25 cellular contexts compared by ENCODE assay signal in genomic region chr13:23949200-23949599, GRCh38. TPM values are rescaled to one million over a fixed set of nuclear protein-coding genes. Genes with fewer than 3 reads are reported as not detected.
"Had no signal": no experiment of that assay in that cellular context is flagged by ENCODE, and none has a peak within 500 bp of the region (broad histone marks: within the 10 kb centered on the region; RNA-seq: fewer than 3 reads in every experiment).

No MANE protein-coding gene starts in this region.

- H3K36me3 ChIP-seq: MG63 had no signal

- H3K27me3 ChIP-seq: MG63 had no signal

- H3K4me3 ChIP-seq: MG63 had no signal

- H3K27ac ChIP-seq: KMS-11, VCaP had no signal

- H3K9me3 ChIP-seq: MG63, SK-N-SH had no signal

- ATAC-seq: activated T-cell treated with anti-CD3 and anti-CD28 coated beads, Interleukin-2, amount 50 U/mL, for 4 hours had no signal

- DNase-seq: activated CD4-positive, alpha-beta memory T cell treated with anti-CD3 and anti-CD28 coated beads for 36 hours; activated CD4-positive, alpha-beta T cell treated with anti-CD3 and anti-CD28 coated beads, Interleukin-2, amount 10 ng/mL, durations not matched to agents 7 days and 5 days; activated CD4-positive, CD25-positive, alpha-beta regulatory T cell; activated CD8-positive, alpha-beta memory T cell treated with anti-CD3 and anti-CD28 coated beads for 24 hours; activated gamma-delta T cell; activated naive CD4-positive, alpha-beta T cell treated with anti-CD3 and anti-CD28 coated beads for 36 hours; activated T-cell treated with anti-CD3 and anti-CD28 coated beads, Interleukin-2, amount 50 U/mL, for 4 hours; amygdala; MG63; MV-4-11; NCI-H1092 treated with DMSO at 0.1 percent for 48 hours; NCI-H1417 treated with DMSO at 0.1 percent for 48 hours; NCI-H187; NCI-H2171; NCI-H2227 treated with DMSO at 0.1 percent for 48 hours; NCI-H510A; NCI-H526 treated with DMSO at 0.1 percent for 48 hours; T-helper 1 cell had no signal

RNA-seq across cellular contexts. Expression of gene C1QTNF9B, which starts 51.9 kb away (rescaled TPM):
- total RNA-seq: activated CD4-positive, alpha-beta memory T cell treated with anti-CD3 and anti-CD28 coated beads for 36 hours; activated CD4-positive, alpha-beta T cell treated with anti-CD3 and anti-CD28 coated beads, Interleukin-2, amount 10 ng/mL, durations not matched to agents 7 days and 5 days; activated naive CD4-positive, alpha-beta T cell treated with anti-CD3 and anti-CD28 coated beads for 36 hours; activated T-cell treated with anti-CD3 and anti-CD28 coated beads, Interleukin-2, amount 50 U/mL, for 4 hours; astrocyte; OCI-LY7; RPMI7951; T-helper 2 cell treated with Interferon-gamma antibody and Interleukin-4, amounts not matched to agents 100 ng/mL and 5 ng/mL, for 36 hours had no signal
